Comparison of ENCODE assay signal across 3 cellular contexts in the genomic region with DNA sequence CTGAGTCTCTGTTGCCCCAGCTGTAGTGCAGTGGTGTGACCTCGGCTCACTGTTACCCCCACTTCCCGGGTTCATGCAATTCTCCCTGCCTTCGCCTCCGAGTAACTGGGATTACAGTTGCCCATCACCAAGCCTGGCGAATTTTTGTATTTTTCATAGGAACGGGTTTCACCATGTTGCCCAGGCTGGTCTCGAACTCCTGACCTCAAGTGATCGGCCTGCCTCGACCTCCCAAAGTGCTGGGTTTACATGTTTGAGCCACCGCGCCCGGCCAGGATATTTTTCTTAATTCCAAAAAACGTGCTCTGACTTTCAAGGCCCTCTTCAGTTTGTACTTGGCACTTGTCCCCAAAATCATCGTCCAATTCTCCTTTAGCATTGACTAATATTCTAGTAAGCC.
"Had no signal": no experiment of that assay in that cellular context is flagged by ENCODE, and none has a peak within 500 bp of the region (broad histone marks: within the 10 kb centered on the region; RNA-seq: fewer than 3 reads in every experiment).

No MANE protein-coding gene starts in this region.

- ATAC-seq: GM12878 had no signal

- DNase-seq: GDM1, GF-D8 had no signal

- H3K4me3 ChIP-seq: GM12878 had no signal
